Comparison of ENCODE assay signal across 17 cellular contexts in genomic region chr3:16507540-16508241, GRCh38. TPM values are rescaled to one million over a fixed set of nuclear protein-coding genes. Genes with fewer than 3 reads are reported as not detected.
DNase-seq lines count a peak whose midpoint lies in the region; ATAC-seq, FAIRE-seq and TF ChIP-seq lines count a peak whose summit lies in the region.
"Had no signal": no experiment of that assay in that cellular context is flagged by ENCODE, and none has a peak within 500 bp of the region (broad histone marks: within the 10 kb centered on the region; RNA-seq: fewer than 3 reads in every experiment).

No MANE protein-coding gene starts in this region.

- RAD21 ChIA-PET in GM12878 (lab: Charles Lee; ENCODE audit: unreplicated experiment): interaction anchor here (0.8 to 10.3 kb wide), 12 partner anchors 10 to 219 kb away, joined by 3 to 74 read pairs (median 12); no protein-coding TSS in a partner anchor

- no peak for TF ChIP-seq EP300 in GM12878 (IDR thresholded peaks at IDR 0.05; ENCODE audit: borderline replicate concordance in 1 of 2, control insufficient read depth in 1 of 2, low read depth in 2 of 2, low read length in 2 of 2)

- no peak for TF ChIP-seq RAD21 in GM12878 (IDR thresholded peaks at IDR 0.05; ENCODE audit: insufficient read depth, low read depth, low read length)

- H3K9me3 ChIP-seq in GM12878 (replicated peaks; ENCODE audit: control insufficient read depth, insufficient read depth, low read length): no peaks in the 10 kb centered on the region
- H3K9me3 ChIP-seq in MM.1S (replicated peaks; ENCODE audit: insufficient read depth, low read length): no peaks in the 10 kb centered on the region
- no peaks in the 10 kb centered on the region for H3K9me3 ChIP-seq in esophagus squamous epithelium
- H3K9me3 ChIP-seq: Peyer's patch had no signal

- H3K4me2 ChIP-seq in GM12878 (ENCODE audit: control insufficient read depth, insufficient read depth) (peak overlapping the region; percentile 95), MM.1S (ENCODE audit: low read depth, low read length) (no peak overlapping the region)

- peak overlapping the region; percentile 99 for H3K9ac ChIP-seq in GM12878 (ENCODE audit: control insufficient read depth, insufficient read depth, low read length)
- no peak overlapping the region for H3K9ac ChIP-seq in MM.1S (ENCODE audit: low read length)

- POLR2A ChIA-PET in GM12878 (lab: Charles Lee): interaction anchor here (0.7 to 6.8 kb wide), 16 partner anchors 9 to 207 kb away, joined by 3 to 47 read pairs (median 5); no protein-coding TSS in a partner anchor

- DNase-seq in T-helper 1 cell: no peak
- DNase-seq in HTR-8/SVneo (ENCODE audit: insufficient read length, low spot score): no peak
- no peak for DNase-seq in GM12878 (ENCODE audit: low read depth, low spot score)
- DNase-seq in MM.1S: no peak
- no peak for DNase-seq in esophagus squamous epithelium (lab: John Stamatoyannopoulos, UW)
- DNase-seq: amygdala, NCI-H187 treated with DMSO at 0.1 percent for 48 hours, NCI-H526, nucleus accumbens, Peyer's patch, WERI-Rb-1 had no signal

- peaks cover 66% of the 10 kb centered on the region for H3K4me1 Mint-ChIP-seq in T-helper 1 cell treated with Interleukin-12 subunit alpha and Interleukin-12 subunit beta and Interleukin-4 antibody, amounts not matched to agents 30 μg/mL and 1 μg/mL, for 36 hours (ENCODE audit: low read depth)
- H3K4me1 Mint-ChIP-seq in stimulated activated memory B cell treated with anti-CD40 and anti-IgM and Interleukin-4, amounts not matched to agents 10 μg/mL and 1 μg/mL and 100 μg/mL, for 72 hours: peaks cover 90% of the 10 kb centered on the region

- BruUV-seq in GM12878 (replicated peaks; lab: Mats Ljungman, UMichigan): no TSS peak

- H3K27ac Mint-ChIP-seq in T-helper 1 cell treated with Interleukin-12 subunit alpha and Interleukin-12 subunit beta and Interleukin-4 antibody, amounts not matched to agents 30 μg/mL and 1 μg/mL, for 36 hours: peak overlapping the region; percentile 33
- H3K27ac Mint-ChIP-seq in stimulated activated memory B cell treated with anti-CD40 and anti-IgM and Interleukin-4, amounts not matched to agents 10 μg/mL and 1 μg/mL and 100 μg/mL, for 72 hours: peak overlapping the region; percentile 100

- in situ Hi-C loops in GM12878 (cut with MboI): loop anchor here (25.0 kb wide), 1 partner anchor 1145 kb away; no protein-coding TSS in a partner anchor

- CTCF ChIA-PET in GM12878 (lab: Yijun Ruan, JAX): interaction anchor here (1.3 to 1.6 kb wide), 4 partner anchors 9 to 217 kb away, joined by 3 to 5 read pairs (median 4); no protein-coding TSS in a partner anchor

- no peaks in the 10 kb centered on the region for H3K27me3 Mint-ChIP-seq in T-helper 1 cell treated with Interleukin-12 subunit alpha and Interleukin-12 subunit beta and Interleukin-4 antibody, amounts not matched to agents 30 μg/mL and 1 μg/mL, for 36 hours (ENCODE audit: low read depth)
- peaks cover 19% of the 10 kb centered on the region for H3K27me3 Mint-ChIP-seq in stimulated activated memory B cell treated with anti-CD40 and anti-IgM and Interleukin-4, amounts not matched to agents 10 μg/mL and 1 μg/mL and 100 μg/mL, for 72 hours

- H3K79me2 ChIP-seq in GM12878 (ENCODE audit: control insufficient read depth, insufficient read depth, low read length) (peaks cover 93% of the 10 kb centered on the region), MM.1S (ENCODE audit: low read length) (no peaks in the 10 kb centered on the region)

- intact Hi-C loops in GM12878 (cut with micrococcal nuclease; ENCODE audit: unreplicated experiment) (no loop called here), esophagus squamous epithelium (cut with DNase I) (no loop called here)

- TF ChIP-seq CTCF in GM12878 (IDR thresholded peaks at IDR 0.05 in 2 of 3, conservative IDR thresholded peaks at IDR 0.05 in 1 of 3; ENCODE audit: control insufficient read depth in 2 of 3, extremely low read depth in 1 of 3, insufficient read depth in 1 of 3, low read depth in 3 of 3, low read length in 3 of 3) (no peak), MM.1S (IDR thresholded peaks at IDR 0.05; ENCODE audit: low read length) (no peak), esophagus squamous epithelium (IDR thresholded peaks at IDR 0.05) (no peak)

- H3K4me3 ChIP-seq in GM12878: peak overlapping the region; percentile 61
- no peak overlapping the region for H3K4me3 ChIP-seq in MM.1S (ENCODE audit: low read length)
- no peak overlapping the region for H3K4me3 ChIP-seq in esophagus squamous epithelium
- H3K4me3 ChIP-seq: Peyer's patch had no signal

- no peaks in the 10 kb centered on the region for H3F3A ChIP-seq in MM.1S (ENCODE audit: insufficient read depth, low read length)

- TF ChIP-seq POLR2A in GM12878 (IDR thresholded peaks at IDR 0.05; ENCODE audit: low read depth, low read length): no peak
- no peak for TF ChIP-seq POLR2A in esophagus squamous epithelium (IDR thresholded peaks at IDR 0.05)

- FAIRE-seq in HTR-8/SVneo (lab: Jason Lieb, UNC) (peak; percentile 98), GM12878 (lab: Jason Lieb, UNC) (peak; percentile 23)

- ATAC-seq in GM12878 (no peak), GM19324 (IDR thresholded peaks at IDR 0.05; ENCODE audit: low FRiP score, unreplicated experiment) (no peak)
- ATAC-seq in stimulated activated memory B cell treated with anti-CD40 and anti-IgM and Interleukin-4, amounts not matched to agents 10 μg/mL and 1 μg/mL and 100 μg/mL, for 72 hours: no peak

- H3K27me3 ChIP-seq in GM12878 (replicated peaks in 1 of 2; ENCODE audit: control insufficient read depth in 2 of 2, insufficient read depth in 2 of 2, low read length in 1 of 2) (no peaks in the 10 kb centered on the region), MM.1S (replicated peaks; ENCODE audit: insufficient read depth, low read length) (0 out of 2 replicates have a peak, but pooled peaks cover 1% of the 10 kb centered on the region), esophagus squamous epithelium (peaks cover 0 to 9% (median 0%) of the 10 kb centered on the region in 4 donors)
- H3K27me3 ChIP-seq: Peyer's patch had no signal

- H2AFZ ChIP-seq in GM12878 (ENCODE audit: control insufficient read depth, low read depth, low read length) (no peak overlapping the region), MM.1S (ENCODE audit: low read length) (no peak overlapping the region)

- 30% methylated on average over 8 of the region's 8 CpGs for WGBS in GM12878 (ENCODE audit: insufficient coverage, insufficient replicate concordance, low lambda C conversion rate, missing lambda C conversion rate)
- 73 to 87% methylated on average over 7 to 8 of the region's 8 CpGs for WGBS in esophagus squamous epithelium, 2 donors

- peaks cover 31% of the 10 kb centered on the region for H3K36me3 Mint-ChIP-seq in T-helper 1 cell treated with Interleukin-12 subunit alpha and Interleukin-12 subunit beta and Interleukin-4 antibody, amounts not matched to agents 30 μg/mL and 1 μg/mL, for 36 hours (ENCODE audit: low read depth)
- H3K36me3 Mint-ChIP-seq in stimulated activated memory B cell treated with anti-CD40 and anti-IgM and Interleukin-4, amounts not matched to agents 10 μg/mL and 1 μg/mL and 100 μg/mL, for 72 hours: peaks cover 77% of the 10 kb centered on the region

- peaks cover 6 to 10% of the 10 kb centered on the region in 2 experiments; a peak in 3 of 4 replicates for H3K36me3 ChIP-seq in GM12878 (ENCODE audit: control insufficient read depth in 2 of 2, insufficient read depth in 2 of 2, low read length in 1 of 2)
- no peaks in the 10 kb centered on the region for H3K36me3 ChIP-seq in MM.1S (replicated peaks; ENCODE audit: insufficient read depth, low read length)
- no peaks in the 10 kb centered on the region for H3K36me3 ChIP-seq in esophagus squamous epithelium
- H3K36me3 ChIP-seq: Peyer's patch, WERI-Rb-1 had no signal

- H3K9me2 ChIP-seq in MM.1S (replicated peaks; ENCODE audit: insufficient read depth, low read length): no peaks in the 10 kb centered on the region

- H3K27ac ChIP-seq in GM12878 (ENCODE audit: control insufficient read depth, insufficient read depth) (peak overlapping the region; percentile 92), MM.1S (ENCODE audit: low read length) (no peak overlapping the region), esophagus squamous epithelium (peak overlapping the region in 1 of 4 donors; percentile 0)
- H3K27ac ChIP-seq: 22Rv1, C4-2B, epithelial cell of prostate, Peyer's patch, WERI-Rb-1 had no signal

- H3K4me1 ChIP-seq in GM12878 (ENCODE audit: control insufficient read depth, insufficient read depth, low read length) (peaks cover 62% of the 10 kb centered on the region), MM.1S (ENCODE audit: low read length) (0 out of 2 replicates have a peak, but pooled peaks cover 4% of the 10 kb centered on the region), esophagus squamous epithelium (peaks cover 0 to 62% (median 41%) of the 10 kb centered on the region in 3 donors)

- 0 out of 2 replicates have a peak, but pooled peaks cover 2% of the 10 kb centered on the region for H4K20me1 ChIP-seq in GM12878 (ENCODE audit: control insufficient read depth, insufficient read depth)
- no peaks in the 10 kb centered on the region for H4K20me1 ChIP-seq in MM.1S (ENCODE audit: insufficient read depth, low read length)

- peak overlapping the region; percentile 52 for H3K4me3 Mint-ChIP-seq in T-helper 1 cell treated with Interleukin-12 subunit alpha and Interleukin-12 subunit beta and Interleukin-4 antibody, amounts not matched to agents 30 μg/mL and 1 μg/mL, for 36 hours
- H3K4me3 Mint-ChIP-seq in stimulated activated memory B cell treated with anti-CD40 and anti-IgM and Interleukin-4, amounts not matched to agents 10 μg/mL and 1 μg/mL and 100 μg/mL, for 72 hours: peak overlapping the region; percentile 60

- H3K9me3 Mint-ChIP-seq in T-helper 1 cell treated with Interleukin-12 subunit alpha and Interleukin-12 subunit beta and Interleukin-4 antibody, amounts not matched to agents 30 μg/mL and 1 μg/mL, for 36 hours: no peaks in the 10 kb centered on the region
- peaks cover 4% of the 10 kb centered on the region for H3K9me3 Mint-ChIP-seq in stimulated activated memory B cell treated with anti-CD40 and anti-IgM and Interleukin-4, amounts not matched to agents 10 μg/mL and 1 μg/mL and 100 μg/mL, for 72 hours

- SMC1A ChIA-PET in GM12878 (lab: Charles Lee; ENCODE audit: uncharacterized antibody, unreplicated experiment): interaction anchor here (1.0 to 25.8 kb wide), 18 partner anchors 10 to 239 kb away, joined by 3 to 295 read pairs (median 4); no protein-coding TSS in a partner anchor

RNA-seq across cellular contexts. Expression of gene RFTN1, which starts 5.8 kb away (rescaled TPM):
- total RNA-seq in GM12878 (2013; cell fraction: nucleolus; rRNA removed): 377 and 379 TPM in 2 replicates
- 154 and 163 TPM in 2 replicates for total RNA-seq in GM12878 (2014; rRNA removed)
- 145 TPM in 2 replicates for total RNA-seq in GM12878 (2014; rRNA removed; fragmentation: Illumina TruSeq; extraction: Trizol)
- total RNA-seq in GM12878 (2021): 166 and 176 TPM in 2 replicates
- polyA plus RNA-seq in GM12878 (2011; ENCODE audit: low read depth): 68.5 TPM
- 171 and 213 TPM in 2 replicates for polyA plus RNA-seq in GM12878 (2011; rRNA removed)
- polyA plus RNA-seq in GM12878 (2011; cell fraction: cytosol; rRNA removed): 284 and 352 TPM in 2 replicates
- 306 TPM in 2 replicates for polyA plus RNA-seq in GM12878 (2011; cell fraction: nucleus; rRNA removed)
- polyA plus RNA-seq in GM12878 (2012): 90.4 and 119 TPM in 2 replicates
- polyA plus RNA-seq in GM12878 (2014; fragmentation: Illumina TruSeq; extraction: Trizol): 146 and 170 TPM in 2 replicates
- 10 to 100 TPM; 20.6 to 38.9 TPM for polyA plus RNA-seq in GM12878 (2014; fragmentation: Nextera tagmentation; extraction: Ambion mirVana)
- 143 and 149 TPM in 2 replicates for polyA plus RNA-seq in GM12878 (2014; rRNA removed)
- 10 to 100 TPM; 46.3 to 61.9 TPM for polyA plus RNA-seq in GM12878 (2016; fragmentation: Nextera tagmentation; extraction: Ambion mirVana)
- polyA minus RNA-seq in GM12878 (2011; rRNA and poly(A)+ RNA removed): 198 and 256 TPM in 2 replicates
- 85.5 and 87.8 TPM in 2 replicates for polyA minus RNA-seq in GM12878 (2011; cell fraction: cytosol; rRNA and poly(A)+ RNA removed)
- polyA minus RNA-seq in GM12878 (2011; cell fraction: nucleus; rRNA and poly(A)+ RNA removed): 129 and 203 TPM in 2 replicates
- total RNA-seq in esophagus squamous epithelium: 10 to 100 TPM in 2 of 4 donors, 1 to 10 TPM in 2; 5.0 to 22.7 (median 12.4) TPM

Comparison
In these comparisons a context has a peak if more than half of its experiments do, and no peak if none do; other contexts are left out.
1. RNA of gene RFTN1, which starts 5.8 kb away (total RNA-seq): 145 to 379 TPM in GM12878; 5.0 to 22.7 TPM in esophagus squamous epithelium; every median in the first group is over 4 times any median in the second.